8 cellular contexts compared by ENCODE assay signal in the genomic region with DNA sequence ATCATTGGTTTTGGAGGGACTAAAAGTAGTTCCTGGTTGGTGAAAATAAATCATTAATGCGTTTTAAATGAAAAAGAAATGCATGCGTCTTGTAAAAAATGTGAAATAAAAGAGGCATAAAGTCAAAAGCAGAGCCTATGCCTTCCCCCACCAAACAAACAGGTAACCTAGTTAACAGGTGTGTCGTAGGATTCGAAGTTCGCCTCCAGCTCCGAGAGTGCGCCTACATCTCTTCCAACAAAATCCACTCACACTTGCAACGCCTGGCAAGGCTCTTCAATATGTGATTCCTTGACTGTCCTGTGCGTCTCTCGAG. TPM values are rescaled to one million over a fixed set of nuclear protein-coding genes. Genes with fewer than 3 reads are reported as not detected.
DNase-seq lines count a peak whose midpoint lies in the region; ATAC-seq, FAIRE-seq and TF ChIP-seq lines count a peak whose summit lies in the region.

No MANE protein-coding gene starts in this region.

- H3K4me3 ChIP-seq in AG10803 (ENCODE audit: low read length) (peak overlapping the region; percentile 84), K562 (peak overlapping the region; percentile 75), lower lobe of right lung (peak overlapping the region; percentile 68), vagina (peak overlapping the region; percentile 74 to 79)

- H3K4me1 ChIP-seq in K562 (replicated peaks in 1 of 2; ENCODE audit: control insufficient read depth in 2 of 2, insufficient read depth in 2 of 2, low read length in 2 of 2): peaks cover 7 to 25% of the 10 kb centered on the region in 2 experiments; a peak in 4 of 5 replicates
- H3K4me1 ChIP-seq in lower lobe of right lung: peaks cover 41% of the 10 kb centered on the region
- H3K4me1 ChIP-seq in vagina: peaks cover 53% of the 10 kb centered on the region

- ATAC-seq in HG02973 (IDR thresholded peaks at IDR 0.05; ENCODE audit: unreplicated experiment) (peak; percentile 21), K562 (peak; percentile 38), lower lobe of right lung (peak in 1 of 2 donors; percentile 29), HG03565 (IDR thresholded peaks at IDR 0.05; ENCODE audit: unreplicated experiment) (no peak)

- H3K27ac ChIP-seq in K562 (ENCODE audit: extremely low read depth, low read depth, low read length) (peak overlapping the region; percentile 94), lower lobe of right lung (peak overlapping the region; percentile 97), vagina (peak overlapping the region; percentile 95)

- TF ChIP-seq CTCF in AG10803 (conservative IDR thresholded peaks at IDR 0.05; ENCODE audit: low read length): no peak
- TF ChIP-seq CTCF in K562 (IDR thresholded peaks at IDR 0.05 in 2 of 3, conservative IDR thresholded peaks at IDR 0.05 in 1 of 3; ENCODE audit: insufficient read depth in 2 of 3, low read depth in 1 of 3, low read length in 3 of 3): no peak
- TF ChIP-seq CTCF in lower lobe of right lung (IDR thresholded peaks at IDR 0.05): no peak
- TF ChIP-seq CTCF in vagina (IDR thresholded peaks at IDR 0.05): no peak

- no peak for TF ChIP-seq RAD21 in K562 (CRISPR knock-in tag; conservative IDR thresholded peaks at IDR 0.05 in 1 of 2, IDR thresholded peaks at IDR 0.05 in 1 of 2)

- H3K9me1 ChIP-seq in K562 (ENCODE audit: control insufficient read depth, insufficient read depth, low read length): no peaks in the 10 kb centered on the region

- H3K4me2 ChIP-seq in K562 (ENCODE audit: insufficient read depth, low read length): peak overlapping the region; percentile 93

- POLR2A ChIA-PET in K562 (lab: Yijun Ruan, JAX): interaction anchor here (0.6 to 1.9 kb wide), 8 partner anchors 9 to 185 kb away, joined by 3 to 9 read pairs (median 4); a partner anchor contains a TSS

- no peaks in the 10 kb centered on the region for H3K9me3 ChIP-seq in K562 (replicated peaks; ENCODE audit: control insufficient read depth, insufficient read depth, low read depth, low read length)
- no peaks in the 10 kb centered on the region for H3K9me3 ChIP-seq in lower lobe of right lung
- H3K9me3 ChIP-seq in vagina: no peaks in the 10 kb centered on the region

- CTCF ChIA-PET in K562 (lab: Yijun Ruan, JAX; ENCODE audit: low intra/inter-chr PET ratio): no interaction called here

- DNase-seq in AG10803 (ENCODE audit: low read depth) (no peak), K562 (ENCODE audit: extremely low read depth in 1 of 4, low spot score in 3 of 4) (no peak), lower lobe of right lung (no peak), vagina (ENCODE audit: extremely low spot score in 2 of 2) (no peak), NCI-H1436 treated with DMSO at 0.1 percent for 48 hours (lab: John Stamatoyannopoulos, UW) (no peak), GF-D8 (lab: John Stamatoyannopoulos, UW) (no peak)

- no TSS peak for BruUV-seq in K562 (replicated peaks; lab: Mats Ljungman, UMichigan)

- in situ Hi-C loops in K562 (cut with MboI): no loop called here

- H2AFZ ChIP-seq in K562 (ENCODE audit: low read depth, low read length): peak overlapping the region; percentile 89

- H3K79me2 ChIP-seq in K562 (ENCODE audit: control insufficient read depth, insufficient read depth, low read length): peaks cover 59% of the 10 kb centered on the region

- no peak for FAIRE-seq in K562 (lab: Jason Lieb, UNC)

- TF ChIP-seq POLR2A in K562 (conservative IDR thresholded peaks at IDR 0.05) (no peak), vagina (IDR thresholded peaks at IDR 0.05) (no peak)

- peak overlapping the region; percentile 87 to 96; a peak in 3 of 4 replicates for H3K9ac ChIP-seq in K562 (ENCODE audit: insufficient read depth in 1 of 2, low read depth in 2 of 2, low read length in 2 of 2)

- intact Hi-C loops in K562 (cut with micrococcal nuclease) (no loop called here), lower lobe of right lung (cut with DNase I) (no loop called here), vagina (cut with DNase I) (loop anchor here (5.0 kb wide), 1 partner anchor 62 kb away; a partner anchor contains a TSS)

- H3K27me3 ChIP-seq in K562 (ENCODE audit: control insufficient read depth in 2 of 2, insufficient read depth in 2 of 2, low read length in 2 of 2): no peaks in the 10 kb centered on the region
- H3K27me3 ChIP-seq in lower lobe of right lung (ENCODE audit: low read depth): no peaks in the 10 kb centered on the region
- H3K27me3 ChIP-seq in vagina: no peaks in the 10 kb centered on the region

- no peak for TF ChIP-seq EP300 in K562 (IDR thresholded peaks at IDR 0.05; ENCODE audit: low read length)

- peaks cover 9% of the 10 kb centered on the region for H4K20me1 ChIP-seq in K562 (replicated peaks; ENCODE audit: control insufficient read depth, insufficient read depth, low read length)

- H3K36me3 ChIP-seq in K562 (ENCODE audit: control insufficient read depth, insufficient read depth, low read length) (peaks cover 8% of the 10 kb centered on the region; the same call in 2 of the 3 replicates), lower lobe of right lung (peaks cover 5% of the 10 kb centered on the region), vagina (no peaks in the 10 kb centered on the region)

- WGBS in K562 (ENCODE audit: insufficient coverage, low coverage, missing lambda C conversion rate): 4% methylated on average over 10 of the region's 10 CpGs

TF ChIP-seq in K562, 482 proteins besides CTCF, POLR2A, EP300 and RAD21:
- TF ChIP-seq FOXK2 (conservative IDR thresholded peaks at IDR 0.05 in 1 of 2, IDR thresholded peaks at IDR 0.05 in 1 of 2; ENCODE audit: low read depth in 2 of 2): 0 out of 4 replicates have a peak, but pooled peaks of 1 of the 2 experiments have one; percentile 17
- TF ChIP-seq TOE1 (IDR thresholded peaks at IDR 0.05; ENCODE audit: borderline replicate concordance): no peak
- TF ChIP-seq TOE1 (CRISPR knock-in tag; IDR thresholded peaks at IDR 0.05; ENCODE audit: borderline replicate concordance, low read depth): no peak

RNA-seq across cellular contexts. Expression of a gene that starts 0.7 kb away (rescaled TPM):
- total RNA-seq in K562 (2011; cell fraction: chromatin; rRNA removed; ENCODE audit: low replicate concordance): 32.8 and 90.7 TPM in 2 replicates
- total RNA-seq in K562 (2011; cell fraction: nucleolus; rRNA removed): 10.2 and 13.8 TPM in 2 replicates
- total RNA-seq in K562 (2011; cell fraction: nucleoplasm; rRNA removed): 41.1 and 72.5 TPM in 2 replicates
- total RNA-seq in K562 (2014; rRNA removed) (40.7 and 41.0 TPM in 2 replicates), K562 (2014; rRNA removed; fragmentation: Illumina TruSeq; extraction: Trizol) (51.6 and 55.5 TPM in 2 replicates), K562 (2015; rRNA removed; fragmentation: Illumina TruSeq; extraction: Trizol) (31.1 and 32.8 TPM in 2 replicates), K562 (2021) (45.4 and 49.6 TPM in 2 replicates), lower lobe of right lung (97.8 TPM), vagina (75.1 TPM)
- polyA plus RNA-seq in K562 (2011; rRNA removed) (55.0 and 69.3 TPM in 2 replicates), K562 (2014; fragmentation: Illumina TruSeq; extraction: Trizol) (34.6 and 39.4 TPM in 2 replicates), K562 (2014; fragmentation: Nextera tagmentation; extraction: Ambion mirVana) (1 to 10 TPM; 5.7 to 7.1 TPM), K562 (2014; rRNA removed) (10.9 and 19.8 TPM in 2 replicates)
- 28.1 and 32.9 TPM in 2 replicates for polyA plus RNA-seq in K562 (2011; cell fraction: cytosol; rRNA removed)
- polyA plus RNA-seq in K562 (2011; cell fraction: nucleus; rRNA removed): 40.4 and 42.8 TPM in 2 replicates
- 24.4 and 33.8 TPM in 2 replicates for polyA plus RNA-seq in K562 (2012)
- polyA minus RNA-seq in K562 (2011; rRNA and poly(A)+ RNA removed): 101 and 139 TPM in 2 replicates
- polyA minus RNA-seq in K562 (2011; cell fraction: cytosol; rRNA and poly(A)+ RNA removed): 33.4 and 37.4 TPM in 2 replicates
- 15.1 and 21.7 TPM in 2 replicates for polyA minus RNA-seq in K562 (2011; cell fraction: nucleus; rRNA and poly(A)+ RNA removed)
